Comparison of ENCODE assay signal across 1 cellular context in the genomic region with DNA sequence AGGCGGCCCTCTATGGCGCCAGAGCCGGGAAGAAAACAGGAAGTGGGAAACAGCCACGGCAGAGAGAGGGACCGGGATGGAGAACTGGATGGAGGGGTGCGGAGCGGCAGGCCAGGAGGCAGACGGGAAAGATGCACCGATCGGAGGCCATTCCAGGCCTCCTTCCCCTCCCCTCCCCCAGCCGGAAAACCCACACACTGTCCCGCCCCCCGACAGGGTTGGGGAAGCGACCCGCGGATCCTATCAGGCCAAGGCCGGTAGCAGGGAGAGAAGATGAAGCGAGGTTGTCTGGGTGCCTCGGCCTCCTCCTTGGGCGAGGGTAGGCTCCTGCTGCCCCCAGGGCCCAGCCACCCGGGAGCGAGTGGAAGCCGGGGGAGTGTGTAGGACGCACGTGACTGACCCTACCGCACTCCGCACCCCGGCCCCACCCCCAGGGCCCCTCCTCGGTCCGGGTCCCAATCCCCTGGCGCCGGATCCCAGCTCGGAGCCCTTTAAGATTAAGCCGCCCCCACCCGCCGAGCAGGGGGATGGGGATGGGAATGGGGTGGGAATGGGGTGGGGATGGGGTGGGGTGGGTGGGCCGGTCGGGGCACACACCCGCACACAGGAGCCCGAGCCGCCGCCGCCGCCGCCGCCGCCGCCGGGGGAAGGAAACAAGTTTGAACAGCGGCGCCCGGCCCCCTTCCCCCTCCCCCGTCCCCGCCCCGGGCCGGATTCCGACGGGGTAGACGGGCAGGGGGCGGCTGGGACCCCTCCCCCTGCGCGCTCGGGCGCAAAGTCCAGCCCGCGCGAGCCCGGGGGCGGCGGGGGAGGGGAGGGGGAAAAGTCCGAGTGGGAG.
TF ChIP-seq lines count a peak whose summit lies in the region.

No MANE protein-coding gene starts in this region.

TF ChIP-seq in K562, 482 proteins besides CTCF, POLR2A, EP300 and RAD21 (continued from another document and continues in another):
- TF ChIP-seq, protein P1, sequence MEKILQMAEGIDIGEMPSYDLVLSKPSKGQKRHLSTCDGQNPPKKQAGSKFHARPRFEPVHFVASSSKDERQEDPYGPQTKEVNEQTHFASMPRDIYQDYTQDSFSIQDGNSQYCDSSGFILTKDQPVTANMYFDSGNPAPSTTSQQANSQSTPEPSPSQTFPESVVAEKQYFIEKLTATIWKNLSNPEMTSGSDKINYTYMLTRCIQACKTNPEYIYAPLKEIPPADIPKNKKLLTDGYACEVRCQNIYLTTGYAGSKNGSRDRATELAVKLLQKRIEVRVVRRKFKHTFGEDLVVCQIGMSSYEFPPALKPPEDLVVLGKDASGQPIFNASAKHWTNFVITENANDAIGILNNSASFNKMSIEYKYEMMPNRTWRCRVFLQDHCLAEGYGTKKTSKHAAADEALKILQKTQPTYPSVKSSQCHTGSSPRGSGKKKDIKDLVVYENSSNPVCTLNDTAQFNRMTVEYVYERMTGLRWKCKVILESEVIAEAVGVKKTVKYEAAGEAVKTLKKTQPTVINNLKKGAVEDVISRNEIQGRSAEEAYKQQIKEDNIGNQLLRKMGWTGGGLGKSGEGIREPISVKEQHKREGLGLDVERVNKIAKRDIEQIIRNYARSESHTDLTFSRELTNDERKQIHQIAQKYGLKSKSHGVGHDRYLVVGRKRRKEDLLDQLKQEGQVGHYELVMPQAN (IDR thresholded peaks at IDR 0.05; ENCODE audit: borderline replicate concordance) = peak; percentile 86
- no peak for TF ChIP-seq ZNF444 (CRISPR knock-in tag; IDR thresholded peaks at IDR 0.05)
- peak; percentile 15; the same call in 1 of the 2 replicates for TF ChIP-seq MYC (IDR thresholded peaks at IDR 0.05; ENCODE audit: low read depth, low read length)
- TF ChIP-seq MYC (CRISPR knock-in tag; IDR thresholded peaks at IDR 0.05; ENCODE audit: borderline replicate concordance, low read depth) = no peak
- no peak for TF ChIP-seq NUFIP1 (IDR thresholded peaks at IDR 0.05; ENCODE audit: partially characterized antibody)
- no peak for TF ChIP-seq BRF1 (IDR thresholded peaks at IDR 0.05; ENCODE audit: borderline replicate concordance, extremely low read depth, insufficient read length)
- no peak for TF ChIP-seq COPS2 (conservative IDR thresholded peaks at IDR 0.05)
- TF ChIP-seq SOX6 (IDR thresholded peaks at IDR 0.05) = no peak
- TF ChIP-seq, protein P2, sequence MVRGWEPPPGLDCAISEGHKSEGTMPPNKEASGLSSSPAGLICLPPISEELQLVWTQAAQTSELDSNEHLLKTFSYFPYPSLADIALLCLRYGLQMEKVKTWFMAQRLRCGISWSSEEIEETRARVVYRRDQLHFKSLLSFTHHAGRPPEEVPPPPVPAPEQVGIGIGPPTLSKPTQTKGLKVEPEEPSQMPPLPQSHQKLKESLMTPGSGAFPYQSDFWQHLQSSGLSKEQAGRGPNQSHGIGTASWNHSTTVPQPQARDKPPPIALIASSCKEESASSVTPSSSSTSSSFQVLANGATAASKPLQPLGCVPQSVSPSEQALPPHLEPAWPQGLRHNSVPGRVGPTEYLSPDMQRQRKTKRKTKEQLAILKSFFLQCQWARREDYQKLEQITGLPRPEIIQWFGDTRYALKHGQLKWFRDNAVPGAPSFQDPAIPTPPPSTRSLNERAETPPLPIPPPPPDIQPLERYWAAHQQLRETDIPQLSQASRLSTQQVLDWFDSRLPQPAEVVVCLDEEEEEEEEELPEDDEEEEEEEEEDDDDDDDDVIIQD (CRISPR knock-in tag; IDR thresholded peaks at IDR 0.05) = no peak
- TF ChIP-seq ZBTB8A (IDR thresholded peaks at IDR 0.05; ENCODE audit: partially characterized antibody) = no peak
- peak; percentile 81 for TF ChIP-seq BHLHE40 (IDR thresholded peaks at IDR 0.05; ENCODE audit: low read length)
- TF ChIP-seq, protein P3, sequence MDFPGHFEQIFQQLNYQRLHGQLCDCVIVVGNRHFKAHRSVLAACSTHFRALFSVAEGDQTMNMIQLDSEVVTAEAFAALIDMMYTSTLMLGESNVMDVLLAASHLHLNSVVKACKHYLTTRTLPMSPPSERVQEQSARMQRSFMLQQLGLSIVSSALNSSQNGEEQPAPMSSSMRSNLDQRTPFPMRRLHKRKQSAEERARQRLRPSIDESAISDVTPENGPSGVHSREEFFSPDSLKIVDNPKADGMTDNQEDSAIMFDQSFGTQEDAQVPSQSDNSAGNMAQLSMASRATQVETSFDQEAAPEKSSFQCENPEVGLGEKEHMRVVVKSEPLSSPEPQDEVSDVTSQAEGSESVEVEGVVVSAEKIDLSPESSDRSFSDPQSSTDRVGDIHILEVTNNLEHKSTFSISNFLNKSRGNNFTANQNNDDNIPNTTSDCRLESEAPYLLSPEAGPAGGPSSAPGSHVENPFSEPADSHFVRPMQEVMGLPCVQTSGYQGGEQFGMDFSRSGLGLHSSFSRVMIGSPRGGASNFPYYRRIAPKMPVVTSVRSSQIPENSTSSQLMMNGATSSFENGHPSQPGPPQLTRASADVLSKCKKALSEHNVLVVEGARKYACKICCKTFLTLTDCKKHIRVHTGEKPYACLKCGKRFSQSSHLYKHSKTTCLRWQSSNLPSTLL (IDR thresholded peaks at IDR 0.05) = peak; percentile 95
- TF ChIP-seq ZNF76 (CRISPR knock-in tag; IDR thresholded peaks at IDR 0.05; ENCODE audit: borderline replicate concordance) = no peak
- TF ChIP-seq ZFX (CRISPR knock-in tag; IDR thresholded peaks at IDR 0.05) = peak; percentile 39
- TF ChIP-seq TOE1 (IDR thresholded peaks at IDR 0.05; ENCODE audit: borderline replicate concordance) = peak; percentile 53
- no peak for TF ChIP-seq TOE1 (CRISPR knock-in tag; IDR thresholded peaks at IDR 0.05; ENCODE audit: borderline replicate concordance, low read depth)
- TF ChIP-seq STAG1 (CRISPR knock-in tag; IDR thresholded peaks at IDR 0.05; ENCODE audit: borderline replicate concordance) = no peak; the same call in 1 of the 2 replicates
- no peak for TF ChIP-seq TSC22D4 (tag; IDR thresholded peaks at IDR 0.05)
- TF ChIP-seq, protein P4, sequence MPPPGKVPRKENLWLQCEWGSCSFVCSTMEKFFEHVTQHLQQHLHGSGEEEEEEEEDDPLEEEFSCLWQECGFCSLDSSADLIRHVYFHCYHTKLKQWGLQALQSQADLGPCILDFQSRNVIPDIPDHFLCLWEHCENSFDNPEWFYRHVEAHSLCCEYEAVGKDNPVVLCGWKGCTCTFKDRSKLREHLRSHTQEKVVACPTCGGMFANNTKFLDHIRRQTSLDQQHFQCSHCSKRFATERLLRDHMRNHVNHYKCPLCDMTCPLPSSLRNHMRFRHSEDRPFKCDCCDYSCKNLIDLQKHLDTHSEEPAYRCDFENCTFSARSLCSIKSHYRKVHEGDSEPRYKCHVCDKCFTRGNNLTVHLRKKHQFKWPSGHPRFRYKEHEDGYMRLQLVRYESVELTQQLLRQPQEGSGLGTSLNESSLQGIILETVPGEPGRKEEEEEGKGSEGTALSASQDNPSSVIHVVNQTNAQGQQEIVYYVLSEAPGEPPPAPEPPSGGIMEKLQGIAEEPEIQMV (tag; conservative IDR thresholded peaks at IDR 0.05; ENCODE audit: low read depth) = peak; percentile 92
- peak; percentile 46 for TF ChIP-seq POLR2AphosphoS5 (IDR thresholded peaks at IDR 0.05; ENCODE audit: control insufficient read depth, insufficient read depth, low read depth, low read length)
- TF ChIP-seq HNRNPK (IDR thresholded peaks at IDR 0.05; ENCODE audit: low read depth, low read length, poor library complexity, severe bottlenecking) = peak; percentile 82
- peak; percentile 54; the same call in 1 of the 2 replicates for TF ChIP-seq EGR1 (conservative IDR thresholded peaks at IDR 0.05)
- 0 out of 2 replicates have a peak, but pooled peaks have one; percentile 16 for TF ChIP-seq SMARCA4 (IDR thresholded peaks at IDR 0.05)
- TF ChIP-seq, protein P5, sequence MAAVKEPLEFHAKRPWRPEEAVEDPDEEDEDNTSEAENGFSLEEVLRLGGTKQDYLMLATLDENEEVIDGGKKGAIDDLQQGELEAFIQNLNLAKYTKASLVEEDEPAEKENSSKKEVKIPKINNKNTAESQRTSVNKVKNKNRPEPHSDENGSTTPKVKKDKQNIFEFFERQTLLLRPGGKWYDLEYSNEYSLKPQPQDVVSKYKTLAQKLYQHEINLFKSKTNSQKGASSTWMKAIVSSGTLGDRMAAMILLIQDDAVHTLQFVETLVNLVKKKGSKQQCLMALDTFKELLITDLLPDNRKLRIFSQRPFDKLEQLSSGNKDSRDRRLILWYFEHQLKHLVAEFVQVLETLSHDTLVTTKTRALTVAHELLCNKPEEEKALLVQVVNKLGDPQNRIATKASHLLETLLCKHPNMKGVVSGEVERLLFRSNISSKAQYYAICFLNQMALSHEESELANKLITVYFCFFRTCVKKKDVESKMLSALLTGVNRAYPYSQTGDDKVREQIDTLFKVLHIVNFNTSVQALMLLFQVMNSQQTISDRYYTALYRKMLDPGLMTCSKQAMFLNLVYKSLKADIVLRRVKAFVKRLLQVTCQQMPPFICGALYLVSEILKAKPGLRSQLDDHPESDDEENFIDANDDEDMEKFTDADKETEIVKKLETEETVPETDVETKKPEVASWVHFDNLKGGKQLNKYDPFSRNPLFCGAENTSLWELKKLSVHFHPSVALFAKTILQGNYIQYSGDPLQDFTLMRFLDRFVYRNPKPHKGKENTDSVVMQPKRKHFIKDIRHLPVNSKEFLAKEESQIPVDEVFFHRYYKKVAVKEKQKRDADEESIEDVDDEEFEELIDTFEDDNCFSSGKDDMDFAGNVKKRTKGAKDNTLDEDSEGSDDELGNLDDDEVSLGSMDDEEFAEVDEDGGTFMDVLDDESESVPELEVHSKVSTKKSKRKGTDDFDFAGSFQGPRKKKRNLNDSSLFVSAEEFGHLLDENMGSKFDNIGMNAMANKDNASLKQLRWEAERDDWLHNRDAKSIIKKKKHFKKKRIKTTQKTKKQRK (IDR thresholded peaks at IDR 0.05; ENCODE audit: borderline replicate concordance, low read depth, low read length) = no peak
- TF ChIP-seq ETV1 (tag; conservative IDR thresholded peaks at IDR 0.05; ENCODE audit: low read depth) = peak; percentile 75
- TF ChIP-seq SUPT5H (IDR thresholded peaks at IDR 0.05) = peak; percentile 36; the same call in 1 of the 2 replicates
- peak; percentile 40; the same call in 1 of the 2 replicates for TF ChIP-seq RAD51 (IDR thresholded peaks at IDR 0.05; ENCODE audit: borderline replicate concordance, low read depth)
- 0 out of 2 replicates have a peak, but pooled peaks have one; percentile 29 for TF ChIP-seq ETV5 (CRISPR knock-in tag; IDR thresholded peaks at IDR 0.05; ENCODE audit: low read depth)
- TF ChIP-seq SIX5 (IDR thresholded peaks at IDR 0.05; ENCODE audit: borderline replicate concordance in 1 of 2, insufficient read depth in 1 of 2, low read depth in 1 of 2, low read length in 2 of 2) = no peak
- TF ChIP-seq GABPA (tag; conservative IDR thresholded peaks at IDR 0.05; ENCODE audit: low read depth) = 0 out of 2 replicates have a peak, but pooled peaks have one; percentile 29
- TF ChIP-seq, protein P6, sequence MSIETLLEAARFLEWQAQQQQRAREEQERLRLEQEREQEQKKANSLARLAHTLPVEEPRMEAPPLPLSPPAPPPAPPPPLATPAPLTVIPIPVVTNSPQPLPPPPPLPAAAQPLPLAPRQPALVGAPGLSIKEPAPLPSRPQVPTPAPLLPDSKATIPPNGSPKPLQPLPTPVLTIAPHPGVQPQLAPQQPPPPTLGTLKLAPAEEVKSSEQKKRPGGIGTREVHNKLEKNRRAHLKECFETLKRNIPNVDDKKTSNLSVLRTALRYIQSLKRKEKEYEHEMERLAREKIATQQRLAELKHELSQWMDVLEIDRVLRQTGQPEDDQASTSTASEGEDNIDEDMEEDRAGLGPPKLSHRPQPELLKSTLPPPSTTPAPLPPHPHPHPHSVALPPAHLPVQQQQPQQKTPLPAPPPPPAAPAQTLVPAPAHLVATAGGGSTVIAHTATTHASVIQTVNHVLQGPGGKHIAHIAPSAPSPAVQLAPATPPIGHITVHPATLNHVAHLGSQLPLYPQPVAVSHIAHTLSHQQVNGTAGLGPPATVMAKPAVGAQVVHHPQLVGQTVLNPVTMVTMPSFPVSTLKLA (conservative IDR thresholded peaks at IDR 0.05) = peak; percentile 62 to 67; a peak in 3 of 4 replicates
- TF ChIP-seq HDAC1 (IDR thresholded peaks at IDR 0.05) = peak in 1 of 2 experiments; percentile 74; a peak in 2 of 4 replicates
- TF ChIP-seq SMAD4 (CRISPR knock-in tag; conservative IDR thresholded peaks at IDR 0.05) = peak; percentile 3; the same call in 1 of the 2 replicates
- no peak for TF ChIP-seq RCOR1 (IDR thresholded peaks at IDR 0.05; ENCODE audit: borderline replicate concordance in 1 of 2, low read depth in 2 of 2, low read length in 2 of 2)
- TF ChIP-seq, protein P7, sequence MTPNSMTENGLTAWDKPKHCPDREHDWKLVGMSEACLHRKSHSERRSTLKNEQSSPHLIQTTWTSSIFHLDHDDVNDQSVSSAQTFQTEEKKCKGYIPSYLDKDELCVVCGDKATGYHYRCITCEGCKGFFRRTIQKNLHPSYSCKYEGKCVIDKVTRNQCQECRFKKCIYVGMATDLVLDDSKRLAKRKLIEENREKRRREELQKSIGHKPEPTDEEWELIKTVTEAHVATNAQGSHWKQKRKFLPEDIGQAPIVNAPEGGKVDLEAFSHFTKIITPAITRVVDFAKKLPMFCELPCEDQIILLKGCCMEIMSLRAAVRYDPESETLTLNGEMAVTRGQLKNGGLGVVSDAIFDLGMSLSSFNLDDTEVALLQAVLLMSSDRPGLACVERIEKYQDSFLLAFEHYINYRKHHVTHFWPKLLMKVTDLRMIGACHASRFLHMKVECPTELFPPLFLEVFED (CRISPR knock-in tag; conservative IDR thresholded peaks at IDR 0.05) = no peak
- TF ChIP-seq, protein P8, sequence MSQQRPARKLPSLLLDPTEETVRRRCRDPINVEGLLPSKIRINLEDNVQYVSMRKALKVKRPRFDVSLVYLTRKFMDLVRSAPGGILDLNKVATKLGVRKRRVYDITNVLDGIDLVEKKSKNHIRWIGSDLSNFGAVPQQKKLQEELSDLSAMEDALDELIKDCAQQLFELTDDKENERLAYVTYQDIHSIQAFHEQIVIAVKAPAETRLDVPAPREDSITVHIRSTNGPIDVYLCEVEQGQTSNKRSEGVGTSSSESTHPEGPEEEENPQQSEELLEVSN (IDR thresholded peaks at IDR 0.05; ENCODE audit: borderline replicate concordance in 1 of 2, extremely low read depth in 1 of 2, insufficient read depth in 1 of 2, insufficient read length in 1 of 2, low read depth in 1 of 2, low read length in 1 of 2, poor library complexity in 1 of 2, severe bottlenecking in 1 of 2) = peak in 1 of 2 experiments; percentile 20
- peak; percentile 20; the same call in 1 of the 2 replicates for TF ChIP-seq PHF8 (IDR thresholded peaks at IDR 0.05; ENCODE audit: borderline replicate concordance, low read length)
- TF ChIP-seq DACH1 (IDR thresholded peaks at IDR 0.05; ENCODE audit: partially characterized antibody) = no peak
- peak; percentile 12; the same call in 1 of the 2 replicates for TF ChIP-seq NCOA1 (IDR thresholded peaks at IDR 0.05; ENCODE audit: low read depth)
